Comparison of ENCODE assay signal across 8 cellular contexts in the genomic region with DNA sequence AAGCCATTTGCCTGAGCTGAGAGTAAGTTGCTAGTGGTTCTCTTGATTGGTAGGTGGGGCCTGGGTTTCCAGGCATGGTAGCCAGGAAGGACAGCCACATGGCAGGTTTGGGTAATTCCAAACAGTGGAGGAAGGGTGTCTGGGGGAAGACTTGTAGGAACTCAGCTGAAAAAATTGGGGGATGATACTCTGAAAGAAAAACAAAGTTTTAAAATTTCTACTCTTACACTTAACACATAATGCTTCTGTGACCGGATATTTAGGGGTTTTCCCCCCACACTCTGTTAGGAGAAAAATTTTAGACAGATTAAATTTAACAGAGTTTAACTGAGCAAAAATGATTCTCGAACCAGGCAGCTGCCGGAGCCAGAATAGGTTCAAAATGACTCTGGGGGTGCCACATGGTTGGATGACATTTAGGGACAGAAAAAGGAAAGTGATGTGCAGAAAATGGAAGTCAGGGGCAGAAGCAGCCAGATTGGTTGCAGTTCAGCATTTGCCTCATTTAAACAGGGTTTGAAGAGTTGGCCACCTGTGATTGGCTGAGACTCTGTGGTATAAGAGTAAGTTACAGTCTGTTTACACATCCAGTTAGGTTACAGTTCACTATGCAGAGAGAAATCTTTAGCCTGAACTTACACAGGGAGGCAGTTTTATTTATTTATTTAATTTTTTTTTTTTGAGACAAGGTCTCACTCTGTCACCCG. TPM values are rescaled to one million over a fixed set of nuclear protein-coding genes. Genes with fewer than 3 reads are reported as not detected.
DNase-seq lines count a peak whose midpoint lies in the region; ATAC-seq and TF ChIP-seq lines count a peak whose summit lies in the region.

No MANE protein-coding gene starts in this region.

- no peak for TF ChIP-seq POLR2A in esophagus muscularis mucosa (IDR thresholded peaks at IDR 0.05; ENCODE audit: low read depth)

- 65 to 66% methylated on average over 4 of the region's 4 CpGs for WGBS in lung, 2 donors
- 75% methylated on average over 4 of the region's 4 CpGs for WGBS in esophagus muscularis mucosa

- DNase-seq in DMS 273 (lab: John Stamatoyannopoulos, UW; ENCODE audit: unreplicated experiment) (peak; percentile 53), lung (ENCODE audit: low spot score) (no peak), medulla oblongata (ENCODE audit: extremely low spot score) (no peak), NCI-H1105 treated with DMSO at 0.1 percent for 48 hours (lab: John Stamatoyannopoulos, UW) (no peak), esophagus muscularis mucosa (ENCODE audit: extremely low spot score) (no peak)
- DNase-seq in activated CD4-positive, alpha-beta T cell treated with anti-CD3 and anti-CD28 coated beads, Interleukin-2, amount 50 U/mL, for 48 hours: peak; percentile 70 to 79

- no peak for TF ChIP-seq CTCF in lung (IDR thresholded peaks at IDR 0.05; ENCODE audit: control extremely low read depth, extremely low read depth)
- TF ChIP-seq CTCF in esophagus muscularis mucosa (IDR thresholded peaks at IDR 0.05): no peak

- H3K36me3 ChIP-seq in lung (ENCODE audit: control insufficient read depth in 2 of 2, insufficient read depth in 2 of 2, low read length in 2 of 2) (peaks cover 22 to 30% of the 10 kb centered on the region in 2 donors), esophagus muscularis mucosa (peaks cover 22 to 54% (median 46%) of the 10 kb centered on the region in 4 donors)

- no peak for TF ChIP-seq EP300 in esophagus muscularis mucosa (IDR thresholded peaks at IDR 0.05)

- H3K27me3 ChIP-seq in lung (ENCODE audit: control insufficient read depth, insufficient read depth) (no peaks in the 10 kb centered on the region), esophagus muscularis mucosa (no peaks in the 10 kb centered on the region)

- H3K27ac ChIP-seq in lung (ENCODE audit: low read depth in 1 of 2, low read length in 1 of 2) (peak overlapping the region; percentile 14 to 47), esophagus muscularis mucosa (replicated peaks in 1 of 4) (peak overlapping the region in 2 of 4 donors; percentile 6 to 18)

- no peaks in the 10 kb centered on the region for H3K9me3 ChIP-seq in lung (ENCODE audit: control insufficient read depth in 2 of 2, insufficient read depth in 1 of 2, low read length in 1 of 2)
- no peaks in the 10 kb centered on the region for H3K9me3 ChIP-seq in esophagus muscularis mucosa

- peaks cover 2 to 23% of the 10 kb centered on the region in 2 donors for H3K4me1 ChIP-seq in lung (ENCODE audit: control insufficient read depth in 2 of 2, insufficient read depth in 2 of 2, low read length in 2 of 2)
- peaks cover 14 to 30% (median 26%) of the 10 kb centered on the region in 4 donors for H3K4me1 ChIP-seq in esophagus muscularis mucosa

- intact Hi-C loops in esophagus muscularis mucosa (cut with DNase I): no loop called here

- ATAC-seq in GM19463 (IDR thresholded peaks at IDR 0.05; ENCODE audit: unreplicated experiment) (peak; percentile 64), HG03521 (IDR thresholded peaks at IDR 0.05; ENCODE audit: unreplicated experiment) (peak; percentile 42), lung (ENCODE audit: insufficient read depth, low FRiP score) (no peak)

- H3K4me3 ChIP-seq in lung: no peak overlapping the region
- no peak overlapping the region for H3K4me3 ChIP-seq in esophagus muscularis mucosa

RNA-seq across cellular contexts. Expression of a gene that starts 8.1 kb away (rescaled TPM):
- total RNA-seq in lung (1,000 to 10,000 TPM; 2,080 to 4,787 TPM), esophagus muscularis mucosa (1,000 to 10,000 TPM; 1,352 to 2,424 (median 1,510) TPM)
- over 10,000 TPM in 1 of 2 donors, 1,000 to 10,000 TPM in 1; 1,933 to 11,026 TPM for polyA plus RNA-seq in lung

RNA-seq across cellular contexts. Expression of a gene that starts 8.3 kb away (rescaled TPM):
- 1 to 10 TPM; 2.4 to 3.0 TPM for total RNA-seq in lung
- polyA plus RNA-seq in lung: 1 to 10 TPM; 4.4 to 4.8 TPM
- under 1 TPM; 0.19 to 0.50 (median 0.41) TPM for total RNA-seq in esophagus muscularis mucosa

RNA-seq across cellular contexts. Expression of a gene that starts 16.9 kb away (rescaled TPM):
- total RNA-seq in lung (10 to 100 TPM; 13.1 to 21.3 TPM), esophagus muscularis mucosa (10 to 100 TPM; 20.3 to 23.3 (median 21.9) TPM)
- polyA plus RNA-seq in lung: 10 to 100 TPM; 11.2 to 26.4 TPM

RNA-seq across cellular contexts. Expression of a gene that starts 56.0 kb away (rescaled TPM):
- 100 to 1,000 TPM in 1 of 2 donors, 10 to 100 TPM in 1; 86.5 to 119 TPM for total RNA-seq in lung
- polyA plus RNA-seq in lung: 10 to 100 TPM; 39.2 to 42.0 TPM
- total RNA-seq in esophagus muscularis mucosa: 10 to 100 TPM; 40.4 to 80.6 (median 55.2) TPM

Comparison
In these comparisons a context has a peak if more than half of its experiments do, and no peak if none do; other contexts are left out.
1. DNase-seq: peak in DMS 273 (single experiment) and activated CD4-positive, alpha-beta T cell treated with anti-CD3 and anti-CD28 coated beads, Interleukin-2, amount 50 U/mL, for 48 hours (2 of 2); none in lung (single experiment), medulla oblongata (single experiment), NCI-H1105 treated with DMSO at 0.1 percent for 48 hours (single experiment) and esophagus muscularis mucosa (single experiment).